Comparison of ENCODE assay signal across 8 cellular contexts in the genomic region with DNA sequence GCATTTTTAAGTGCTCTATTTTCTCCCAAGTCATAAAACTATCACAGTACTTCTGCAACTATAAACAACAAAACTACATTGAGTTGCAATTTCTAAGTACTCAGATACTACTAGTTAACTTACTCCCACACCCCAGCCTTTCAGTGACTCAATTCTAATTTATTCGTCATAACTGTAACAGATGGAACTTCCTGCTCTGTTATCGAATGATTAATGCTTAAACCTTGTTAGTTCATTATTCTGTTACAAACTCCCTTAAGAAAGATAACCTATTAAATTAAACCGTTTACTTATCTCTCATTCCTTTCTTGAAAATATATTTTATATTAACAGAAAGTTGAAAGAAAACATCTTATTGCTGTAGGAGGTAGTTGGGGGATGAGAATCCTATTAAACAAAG. TPM values are rescaled to one million over a fixed set of nuclear protein-coding genes. Genes with fewer than 3 reads are reported as not detected.
A peak's percentile ranks its signal among the peaks of the same experiment; 100 is the strongest.
DNase-seq lines count a peak whose midpoint lies in the region; ATAC-seq and TF ChIP-seq lines count a peak whose summit lies in the region.

No MANE protein-coding gene starts in this region.

- CTCF ChIA-PET in PC-3 (lab: Charles Lee) (no interaction called here), WTC11 (lab: Charles Lee) (interaction anchor here (0.7 kb wide), 1 partner anchor 13 kb away, joined by 4 read pairs; no protein-coding TSS in a partner anchor)

- H3K36me3 Mint-ChIP-seq in WTC11, result no peaks in the 10 kb centered on the region

- H4K20me1 ChIP-seq in PC-3 (ENCODE audit: low read length), result no peaks in the 10 kb centered on the region

- DNase-seq in PC-3 (peak; percentile 74), myocyte (ENCODE audit: low read depth) (peak; percentile 53), prostate gland (ENCODE audit: low spot score) (no peak), H7 (no peak), WTC11 (ENCODE audit: low spot score) (no peak), H4 (ENCODE audit: low spot score) (no peak)

- BruUV-seq in PC-3 (replicated peaks; lab: Mats Ljungman, UMichigan), result no TSS peak

- H3K27me3 ChIP-seq in PC-3 (ENCODE audit: low read length) (no peaks in the 10 kb centered on the region), prostate gland (replicated peaks; ENCODE audit: insufficient read depth) (no peaks in the 10 kb centered on the region), H7 (ENCODE audit: control insufficient read depth, insufficient read depth, low read length) (no peaks in the 10 kb centered on the region)

- no peak overlapping the region for H3K27ac ChIP-seq in PC-3 (ENCODE audit: low read length)
- no peak overlapping the region for H3K27ac ChIP-seq in prostate gland

- WGBS in prostate gland, result 25% methylated on average over 3 of the region's 3 CpGs

- H3K4me3 Mint-ChIP-seq in WTC11, result no peak overlapping the region

- H3K36me3 ChIP-seq in PC-3 (ENCODE audit: low read depth, low read length) (no peaks in the 10 kb centered on the region), prostate gland (no peaks in the 10 kb centered on the region), H7 (replicated peaks; ENCODE audit: control insufficient read depth, insufficient read depth, low read length) (no peaks in the 10 kb centered on the region)

- intact Hi-C loops in PC-3 (cut with micrococcal nuclease) (no loop called here), prostate gland (cut with DNase I) (no loop called here)

- H3K9me2 ChIP-seq in PC-3 (replicated peaks; ENCODE audit: low read length), result no peaks in the 10 kb centered on the region

- no peaks in the 10 kb centered on the region for H3F3A ChIP-seq in PC-3 (ENCODE audit: low read length, unreplicated experiment)

- POLR2A ChIA-PET in PC-3 (lab: Charles Lee; ENCODE audit: unreplicated experiment) (no interaction called here), WTC11 (lab: Charles Lee) (no interaction called here)

- H3K4me1 Mint-ChIP-seq in WTC11, result peaks cover 9% of the 10 kb centered on the region

- H3K4me3 ChIP-seq in PC-3 (ENCODE audit: low read length) (no peak overlapping the region), prostate gland (no peak overlapping the region), H7 (ENCODE audit: insufficient read depth, low read depth, low read length) (no peak overlapping the region)

- ATAC-seq in GM18517 (IDR thresholded peaks at IDR 0.05; ENCODE audit: unreplicated experiment) (peak; percentile 92), HG02588 (IDR thresholded peaks at IDR 0.05; ENCODE audit: unreplicated experiment) (peak; percentile 93), PC-3 (peak; percentile 84), WTC11 (no peak)

- no peaks in the 10 kb centered on the region for H3K27me3 Mint-ChIP-seq in WTC11 (ENCODE audit: low read depth)

- no peak for TF ChIP-seq POLR2A in prostate gland (IDR thresholded peaks at IDR 0.05)

- no peak for TF ChIP-seq CTCF in PC-3 (conservative IDR thresholded peaks at IDR 0.05; ENCODE audit: low read depth, low read length)
- TF ChIP-seq CTCF in prostate gland (IDR thresholded peaks at IDR 0.05), result no peak
- no peak for TF ChIP-seq CTCF in WTC11 (IDR thresholded peaks at IDR 0.05)

- no peak overlapping the region for H3K9ac ChIP-seq in PC-3 (ENCODE audit: low read length)

- H2AFZ ChIP-seq in PC-3 (ENCODE audit: low read length), result no peak overlapping the region

- H3K9me3 ChIP-seq in PC-3 (ENCODE audit: low read length) (no peaks in the 10 kb centered on the region), prostate gland (no peaks in the 10 kb centered on the region)

- H3K4me1 ChIP-seq in PC-3 (ENCODE audit: insufficient read depth, low read length), result peaks cover 10% of the 10 kb centered on the region
- no peaks in the 10 kb centered on the region for H3K4me1 ChIP-seq in prostate gland (replicated peaks)

- peaks cover 6% of the 10 kb centered on the region; the same call in 1 of the 2 replicates for H3K9me3 Mint-ChIP-seq in WTC11

- H3K4me2 ChIP-seq in PC-3 (ENCODE audit: low read length), result peak overlapping the region; percentile 15

- no peaks in the 10 kb centered on the region for H3K79me2 ChIP-seq in PC-3 (ENCODE audit: low read length)

- H3K27ac Mint-ChIP-seq in WTC11, result no peak overlapping the region

TF ChIP-seq in WTC11, 78 proteins besides CTCF, POLR2A, EP300 and RAD21 (continues in another document):
- TF ChIP-seq GABPB1 (CRISPR knock-in tag; IDR thresholded peaks at IDR 0.05) (no peak), ETV6 (CRISPR knock-in tag; IDR thresholded peaks at IDR 0.05) (no peak), NR2C2 (CRISPR knock-in tag; IDR thresholded peaks at IDR 0.05) (no peak), TP53 (CRISPR knock-in tag; IDR thresholded peaks at IDR 0.05) (no peak), ZNF671 (CRISPR knock-in tag; IDR thresholded peaks at IDR 0.05) (no peak), TEAD1 (CRISPR knock-in tag; IDR thresholded peaks at IDR 0.05) (no peak), RORB (CRISPR knock-in tag; IDR thresholded peaks at IDR 0.05) (no peak), GTF2I (CRISPR knock-in tag; conservative IDR thresholded peaks at IDR 0.05) (no peak), RELA (CRISPR knock-in tag; IDR thresholded peaks at IDR 0.05; ENCODE audit: borderline replicate concordance) (no peak)
- TF ChIP-seq, protein P1, sequence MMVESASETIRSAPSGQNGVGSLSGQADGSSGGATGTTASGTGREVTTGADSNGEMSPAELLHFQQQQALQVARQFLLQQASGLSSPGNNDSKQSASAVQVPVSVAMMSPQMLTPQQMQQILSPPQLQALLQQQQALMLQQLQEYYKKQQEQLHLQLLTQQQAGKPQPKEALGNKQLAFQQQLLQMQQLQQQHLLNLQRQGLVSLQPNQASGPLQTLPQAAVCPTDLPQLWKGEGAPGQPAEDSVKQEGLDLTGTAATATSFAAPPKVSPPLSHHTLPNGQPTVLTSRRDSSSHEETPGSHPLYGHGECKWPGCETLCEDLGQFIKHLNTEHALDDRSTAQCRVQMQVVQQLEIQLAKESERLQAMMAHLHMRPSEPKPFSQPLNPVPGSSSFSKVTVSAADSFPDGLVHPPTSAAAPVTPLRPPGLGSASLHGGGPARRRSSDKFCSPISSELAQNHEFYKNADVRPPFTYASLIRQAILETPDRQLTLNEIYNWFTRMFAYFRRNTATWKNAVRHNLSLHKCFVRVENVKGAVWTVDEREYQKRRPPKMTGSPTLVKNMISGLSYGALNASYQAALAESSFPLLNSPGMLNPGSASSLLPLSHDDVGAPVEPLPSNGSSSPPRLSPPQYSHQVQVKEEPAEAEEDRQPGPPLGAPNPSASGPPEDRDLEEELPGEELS (CRISPR knock-in tag; IDR thresholded peaks at IDR 0.05), result no peak
- TF ChIP-seq, protein P2, sequence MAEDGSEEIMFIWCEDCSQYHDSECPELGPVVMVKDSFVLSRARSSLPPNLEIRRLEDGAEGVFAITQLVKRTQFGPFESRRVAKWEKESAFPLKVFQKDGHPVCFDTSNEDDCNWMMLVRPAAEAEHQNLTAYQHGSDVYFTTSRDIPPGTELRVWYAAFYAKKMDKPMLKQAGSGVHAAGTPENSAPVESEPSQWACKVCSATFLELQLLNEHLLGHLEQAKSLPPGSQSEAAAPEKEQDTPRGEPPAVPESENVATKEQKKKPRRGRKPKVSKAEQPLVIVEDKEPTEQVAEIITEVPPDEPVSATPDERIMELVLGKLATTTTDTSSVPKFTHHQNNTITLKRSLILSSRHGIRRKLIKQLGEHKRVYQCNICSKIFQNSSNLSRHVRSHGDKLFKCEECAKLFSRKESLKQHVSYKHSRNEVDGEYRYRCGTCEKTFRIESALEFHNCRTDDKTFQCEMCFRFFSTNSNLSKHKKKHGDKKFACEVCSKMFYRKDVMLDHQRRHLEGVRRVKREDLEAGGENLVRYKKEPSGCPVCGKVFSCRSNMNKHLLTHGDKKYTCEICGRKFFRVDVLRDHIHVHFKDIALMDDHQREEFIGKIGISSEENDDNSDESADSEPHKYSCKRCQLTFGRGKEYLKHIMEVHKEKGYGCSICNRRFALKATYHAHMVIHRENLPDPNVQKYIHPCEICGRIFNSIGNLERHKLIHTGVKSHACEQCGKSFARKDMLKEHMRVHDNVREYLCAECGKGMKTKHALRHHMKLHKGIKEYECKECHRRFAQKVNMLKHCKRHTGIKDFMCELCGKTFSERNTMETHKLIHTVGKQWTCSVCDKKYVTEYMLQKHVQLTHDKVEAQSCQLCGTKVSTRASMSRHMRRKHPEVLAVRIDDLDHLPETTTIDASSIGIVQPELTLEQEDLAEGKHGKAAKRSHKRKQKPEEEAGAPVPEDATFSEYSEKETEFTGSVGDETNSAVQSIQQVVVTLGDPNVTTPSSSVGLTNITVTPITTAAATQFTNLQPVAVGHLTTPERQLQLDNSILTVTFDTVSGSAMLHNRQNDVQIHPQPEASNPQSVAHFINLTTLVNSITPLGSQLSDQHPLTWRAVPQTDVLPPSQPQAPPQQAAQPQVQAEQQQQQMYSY (CRISPR knock-in tag; IDR thresholded peaks at IDR 0.05), result no peak
- TF ChIP-seq, protein P3, sequence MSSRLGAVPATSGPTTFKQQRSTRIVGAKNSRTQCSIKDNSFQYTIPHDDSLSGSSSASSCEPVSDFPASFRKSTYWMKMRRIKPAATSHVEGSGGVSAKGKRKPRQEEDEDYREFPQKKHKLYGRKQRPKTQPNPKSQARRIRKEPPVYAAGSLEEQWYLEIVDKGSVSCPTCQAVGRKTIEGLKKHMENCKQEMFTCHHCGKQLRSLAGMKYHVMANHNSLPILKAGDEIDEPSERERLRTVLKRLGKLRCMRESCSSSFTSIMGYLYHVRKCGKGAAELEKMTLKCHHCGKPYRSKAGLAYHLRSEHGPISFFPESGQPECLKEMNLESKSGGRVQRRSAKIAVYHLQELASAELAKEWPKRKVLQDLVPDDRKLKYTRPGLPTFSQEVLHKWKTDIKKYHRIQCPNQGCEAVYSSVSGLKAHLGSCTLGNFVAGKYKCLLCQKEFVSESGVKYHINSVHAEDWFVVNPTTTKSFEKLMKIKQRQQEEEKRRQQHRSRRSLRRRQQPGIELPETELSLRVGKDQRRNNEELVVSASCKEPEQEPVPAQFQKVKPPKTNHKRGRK (CRISPR knock-in tag; IDR thresholded peaks at IDR 0.05; ENCODE audit: borderline replicate concordance), result no peak
- TF ChIP-seq, protein P4, sequence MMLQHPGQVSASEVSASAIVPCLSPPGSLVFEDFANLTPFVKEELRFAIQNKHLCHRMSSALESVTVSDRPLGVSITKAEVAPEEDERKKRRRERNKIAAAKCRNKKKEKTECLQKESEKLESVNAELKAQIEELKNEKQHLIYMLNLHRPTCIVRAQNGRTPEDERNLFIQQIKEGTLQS (CRISPR knock-in tag; conservative IDR thresholded peaks at IDR 0.05), result no peak

RNA-seq across cellular contexts. Expression of a gene that starts 17.0 kb away (rescaled TPM):
- total RNA-seq in PC-3 (2014; rRNA removed) (not detected in 2 replicates), myocyte (8.8 and 10.6 TPM in 2 replicates), prostate gland (under 1 TPM in 1 of 2 donors, not detected in 1; 0.51 TPM), WTC11 (2021) (0.11 to 0.18 TPM (median 0.11 TPM) in 3 replicates)
- polyA plus RNA-seq in myocyte (2012), result 14.5 TPM
- 0.28 TPM in 1 of 2 replicates, not detected in the other for total RNA-seq in H7 (2014; rRNA removed; shearing (Covaris generic))
- 1.5 and 5.6 TPM in 2 replicates for total RNA-seq in H4 (2014; rRNA removed; shearing (Covaris generic))

RNA-seq across cellular contexts. Expression of a gene that starts 35.3 kb away (rescaled TPM):
- total RNA-seq in PC-3 (2014; rRNA removed) (33.6 and 37.1 TPM in 2 replicates), myocyte (29.8 and 31.4 TPM in 2 replicates), prostate gland (10 to 100 TPM; 28.1 to 38.2 TPM), WTC11 (2021) (73.9 to 96.9 TPM (median 82.9 TPM) in 3 replicates)
- 6.5 TPM for polyA plus RNA-seq in myocyte (2012)
- total RNA-seq in H7 (2014; rRNA removed; shearing (Covaris generic)), result 27.7 and 38.2 TPM in 2 replicates
- total RNA-seq in H4 (2014; rRNA removed; shearing (Covaris generic)), result 16.4 and 23.6 TPM in 2 replicates

Comparison
In these comparisons a context has a peak if more than half of its experiments do, and no peak if none do; other contexts are left out.
1. DNase-seq: peak in PC-3 (single experiment) and myocyte (single experiment); none in prostate gland (single experiment), H7 (single experiment), WTC11 (single experiment) and H4 (single experiment).